In genomic region chr1:220690140-220691038, GRCh38 we compare ENCODE assay signal across 8 cellular contexts. TPM values are rescaled to one million over a fixed set of nuclear protein-coding genes. Genes with fewer than 3 reads are reported as not detected.
DNase-seq lines count a peak whose midpoint lies in the region; ATAC-seq and TF ChIP-seq lines count a peak whose summit lies in the region.

Gene C1orf115 (plus strand): TSS chr1:220690363. CDS start chr1:220690403, 40 bp downstream.

- peak; percentile 97 for TF ChIP-seq CTCF in foreskin keratinocyte (conservative IDR thresholded peaks at IDR 0.05)

- no peaks in the 10 kb centered on the region for H3K4me1 ChIP-seq in foreskin keratinocyte

- H3K27me3 ChIP-seq in foreskin keratinocyte = peaks cover 19% of the 10 kb centered on the region

- in situ Hi-C loops in Caki2 (cut with HindIII; ENCODE audit: low pct_unique_long_range_greater_than_20kb, low sequenced_read_pairs) = no loop called here

- ATAC-seq in GM21360 (IDR thresholded peaks at IDR 0.05; ENCODE audit: unreplicated experiment) (peak; percentile 95), foreskin keratinocyte (peak; percentile 94)

- no peak within 1 kb of the TSS for H3K27ac ChIP-seq in foreskin keratinocyte
- H3K27ac ChIP-seq in substantia nigra (ENCODE audit: low read depth, low read length, poor library complexity, severe bottlenecking) = no peak within 1 kb of the TSS

- DNase-seq in Caki2 (ENCODE audit: low read depth) (peak; percentile 79), HS-5 (ENCODE audit: low read depth) (peak; percentile 28), activated gamma-delta T cell (lab: John Stamatoyannopoulos, UW) (peak; percentile 39), foreskin keratinocyte (peak; percentile 18 to 55), nucleus accumbens (lab: John Stamatoyannopoulos, UW) (peak in 35 of 56 donors; percentile 6 to 77 (median 31)), substantia nigra (lab: John Stamatoyannopoulos, UW) (peak in 26 of 49 donors; percentile 2 to 79 (median 22))

TF ChIP-seq in PFSK-1, 5 proteins besides CTCF, POLR2A, EP300 and RAD21:
- TF ChIP-seq POLR2AphosphoS5 (IDR thresholded peaks at IDR 0.05; ENCODE audit: low read depth, low read length) (no peak), SIN3A (IDR thresholded peaks at IDR 0.05; ENCODE audit: borderline replicate concordance, insufficient read depth, low read length) (no peak), FOXP2 (optimal IDR thresholded peaks at IDR 0.05; ENCODE audit: borderline replicate concordance, extremely low read depth, extremely low read length, insufficient read depth) (peak; percentile 41)

RNA-seq across cellular contexts. Expression of gene C1orf115, which starts in this region (rescaled TPM):
- 11.2 and 22.0 TPM in 2 replicates for total RNA-seq in Caki2 (2014; rRNA removed; shearing (Covaris generic); ENCODE audit: low replicate concordance)
- 1.6 TPM for polyA plus RNA-seq in PFSK-1 (2012; ENCODE audit: insufficient read length, low read depth)
- total RNA-seq in foreskin keratinocyte = 1.4 TPM in 2 replicates
- polyA plus RNA-seq in foreskin keratinocyte = 0.92 and 1.1 TPM in 2 replicates

Comparison
In these comparisons a context has a peak if more than half of its experiments do, and no peak if none do; other contexts are left out.
1. DNase-seq: peak in every context shown above with its lines; median percentile 79 in Caki2; 39 in activated gamma-delta T cell; 36 in foreskin keratinocyte; 31 in nucleus accumbens; 28 in HS-5; 22 in substantia nigra.